ENCODE assay signal across 8 cellular contexts in the genomic region with DNA sequence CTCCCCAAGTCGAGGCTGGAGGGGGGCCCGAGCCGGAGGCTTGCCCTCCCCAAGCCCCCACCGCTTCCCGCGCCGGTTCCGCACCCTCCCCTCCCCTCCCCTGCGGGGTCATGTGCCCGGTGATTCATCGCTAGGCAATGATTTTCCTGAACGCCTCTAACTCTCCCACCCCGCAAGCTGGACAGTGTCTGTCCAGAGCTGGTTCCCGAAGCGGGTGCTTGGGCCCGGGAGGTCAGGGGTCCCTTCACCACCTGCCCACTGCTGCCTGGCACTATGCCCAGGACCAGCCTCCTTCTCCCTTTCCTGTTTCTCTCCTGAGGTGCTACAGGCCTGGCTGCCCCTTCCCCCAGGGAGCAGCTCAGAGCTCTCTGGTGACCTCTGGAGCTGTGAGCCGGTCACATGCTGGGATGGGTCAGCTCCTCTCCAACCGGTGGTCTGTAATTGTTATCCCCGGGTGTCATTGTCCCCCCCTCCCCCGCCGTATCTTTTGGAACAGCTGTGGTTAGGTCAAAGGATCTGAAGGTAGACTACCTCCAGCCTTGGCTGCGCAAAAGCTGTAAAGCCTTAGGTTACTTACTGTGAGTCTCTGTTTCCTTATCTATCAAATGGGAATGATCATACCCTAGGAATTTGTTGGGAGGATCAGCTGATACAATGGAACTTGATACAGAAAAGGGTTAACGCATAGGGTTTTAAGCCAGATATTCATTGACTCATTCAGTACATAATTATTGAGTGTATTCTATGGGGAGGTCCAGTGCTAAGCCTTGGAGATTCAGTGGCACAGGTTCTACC. TPM values are rescaled to one million over a fixed set of nuclear protein-coding genes. Genes with fewer than 3 reads are reported as not detected.
DNase-seq lines count a peak whose midpoint lies in the region; ATAC-seq and TF ChIP-seq lines count a peak whose summit lies in the region.

No MANE protein-coding gene starts in this region.

- H3K27me3 Mint-ChIP-seq in endothelial cell (ENCODE audit: unreplicated experiment), result peaks cover 16% of the 10 kb centered on the region

- peak overlapping the region; percentile 95 for H3K27ac Mint-ChIP-seq in endothelial cell (ENCODE audit: unreplicated experiment)

- no peaks in the 10 kb centered on the region for H3K36me3 ChIP-seq in H7 (replicated peaks; ENCODE audit: control insufficient read depth, insufficient read depth, low read length)

- peaks cover 28% of the 10 kb centered on the region for H3K36me3 Mint-ChIP-seq in endothelial cell (ENCODE audit: low read depth, unreplicated experiment)

- peak; percentile 84 for DNase-seq in H7
- DNase-seq in NCI-H226, result peak; percentile 95
- peak; percentile 25 for DNase-seq in activated T-cell treated with anti-CD3 and anti-CD28 coated beads for 24 hours (ENCODE audit: low read depth)
- DNase-seq in endothelial cell (ENCODE audit: low spot score), result peak; percentile 61
- DNase-seq in medulla oblongata (ENCODE audit: extremely low spot score), result peak; percentile 79
- peak; percentile 14 for DNase-seq in stimulated activated CD8-positive, alpha-beta memory T cell treated with anti-CD3 and anti-CD28 coated beads, Interleukin-4, amount 100 ng/mL, for 24 hours (ENCODE audit: low read depth)

- ATAC-seq in GM21360 (IDR thresholded peaks at IDR 0.05; ENCODE audit: unreplicated experiment), result no peak

- peak overlapping the region; percentile 95 for H3K27ac ChIP-seq in C4-2B

- peaks cover 50% of the 10 kb centered on the region for H3K4me1 Mint-ChIP-seq in endothelial cell (ENCODE audit: unreplicated experiment)

- peak overlapping the region; percentile 98 for H3K4me3 Mint-ChIP-seq in endothelial cell (ENCODE audit: unreplicated experiment)

- H3K4me3 ChIP-seq in H7 (ENCODE audit: insufficient read depth, low read depth, low read length), result peak overlapping the region; percentile 96

- H3K9me3 Mint-ChIP-seq in endothelial cell (ENCODE audit: unreplicated experiment), result no peaks in the 10 kb centered on the region

- peak; percentile 29 for TF ChIP-seq CTCF in C4-2B (conservative IDR thresholded peaks at IDR 0.05)
- TF ChIP-seq CTCF in endothelial cell (IDR thresholded peaks at IDR 0.05; ENCODE audit: unreplicated experiment), result no peak

- no peaks in the 10 kb centered on the region; the same call in 1 of the 2 replicates for H3K27me3 ChIP-seq in H7 (ENCODE audit: control insufficient read depth, insufficient read depth, low read length)

RNA-seq across cellular contexts. Expression of gene STX3, which starts 0.7 kb away (rescaled TPM):
- total RNA-seq in H7 (2014; rRNA removed; shearing (Covaris generic)), result 43.2 and 60.8 TPM in 2 replicates
- total RNA-seq in endothelial cell (ENCODE audit: unreplicated experiment), result 140 TPM

RNA-seq across cellular contexts. Expression of gene OR10V1, which starts 42.3 kb away (rescaled TPM):
- total RNA-seq in H7 (2014; rRNA removed; shearing (Covaris generic)), result not detected in 2 replicates
- total RNA-seq in endothelial cell (ENCODE audit: unreplicated experiment), result not detected

RNA-seq across cellular contexts. Expression of gene MRPL16, which starts 54.7 kb away (rescaled TPM):
- total RNA-seq in H7 (2014; rRNA removed; shearing (Covaris generic)), result 90.7 and 113 TPM in 2 replicates
- 47.2 TPM for total RNA-seq in endothelial cell (ENCODE audit: unreplicated experiment)

Comparison
In these comparisons a context has a peak if more than half of its experiments do, and no peak if none do; other contexts are left out.
1. DNase-seq: peak in every context shown above with its lines; median percentile 95 in NCI-H226; 84 in H7; 79 in medulla oblongata; 61 in endothelial cell; 25 in activated T-cell treated with anti-CD3 and anti-CD28 coated beads for 24 hours; 14 in stimulated activated CD8-positive, alpha-beta memory T cell treated with anti-CD3 and anti-CD28 coated beads, Interleukin-4, amount 100 ng/mL, for 24 hours.